ENCODE assay signal across 19 cellular contexts in the genomic region with DNA sequence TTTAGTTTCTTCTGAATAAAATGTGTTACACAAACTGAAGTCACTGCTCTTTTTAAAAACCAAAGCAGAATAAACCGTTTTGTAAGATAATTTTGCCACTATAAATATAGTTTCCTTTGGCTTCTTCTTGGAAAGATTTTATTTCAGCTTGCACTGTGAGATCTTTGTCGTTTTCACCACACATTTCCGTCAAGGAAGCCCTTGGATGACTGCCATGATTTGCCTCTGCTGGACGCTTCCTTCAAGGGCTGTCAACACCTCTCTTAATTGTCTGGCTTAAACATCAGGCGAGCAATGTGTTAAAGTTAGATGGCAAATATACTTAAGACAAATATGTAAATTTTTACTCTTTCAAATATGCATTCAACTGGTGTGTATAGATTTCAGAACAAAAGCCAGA.
DNase-seq lines count a peak whose midpoint lies in the region; ATAC-seq and TF ChIP-seq lines count a peak whose summit lies in the region.
"Had no signal": no experiment of that assay in that cellular context is flagged by ENCODE, and none has a peak within 500 bp of the region (broad histone marks: within the 10 kb centered on the region; RNA-seq: fewer than 3 reads in every experiment).

No MANE protein-coding gene starts in this region.

- DNase-seq in A673 (ENCODE audit: low spot score) (peak; percentile 95), Kasumi-1 (lab: John Stamatoyannopoulos, UW) (peak; percentile 77 to 82), kidney tubule cell (ENCODE audit: low spot score) (peak; percentile 34), NCI-H2029 (lab: John Stamatoyannopoulos, UW) (no peak), vagina (ENCODE audit: extremely low spot score in 2 of 2) (no peak)
- no peak for DNase-seq in stimulated activated naive CD8-positive, alpha-beta T cell treated with anti-CD3 and anti-CD28 coated beads, Interleukin-15, Interleukin-2, amounts not matched to agents 100 U/mL and 50 U/mL, for 24 hours
- DNase-seq: activated naive CD4-positive, alpha-beta T cell treated with Interleukin-2 at 50 U/mL for 16 hours; effector CD4-positive, alpha-beta T cell; foreskin keratinocyte; H9; mammary epithelial cell; NCI-H524 treated with DMSO at 0.1 percent for 48 hours; nucleus accumbens; Peyer's patch; small intestine; stimulated activated naive B cell treated with anti-CD40 and anti-IgM and Interleukin-4, amounts not matched to agents 10 μg/mL and 1 μg/mL and 100 μg/mL, for 72 hours had no signal

- H3K36me3 ChIP-seq in A673 (ENCODE audit: insufficient read depth, low read length, poor library complexity, severe bottlenecking) (no peaks in the 10 kb centered on the region), vagina (no peaks in the 10 kb centered on the region)
- H3K36me3 ChIP-seq: Peyer's patch, upper lobe of right lung had no signal

- no peak overlapping the region for H3K4me3 ChIP-seq in A673 (ENCODE audit: low read depth, low read length, poor library complexity, severe bottlenecking)
- no peak overlapping the region for H3K4me3 ChIP-seq in vagina
- H3K4me3 ChIP-seq: Peyer's patch, upper lobe of right lung had no signal

- H3K27ac ChIP-seq in A673 (ENCODE audit: low read depth, low read length, poor library complexity, severe bottlenecking) (peak overlapping the region; percentile 73), VCaP (peak overlapping the region; percentile 33; the same call in 1 of the 2 replicates), vagina (no peak overlapping the region)
- H3K27ac ChIP-seq: foreskin keratinocyte, Peyer's patch, upper lobe of right lung had no signal

- 0 out of 2 replicates have a peak, but pooled peaks have one; percentile 10 for TF ChIP-seq CTCF in A673 (conservative IDR thresholded peaks at IDR 0.05; ENCODE audit: low read depth, low read length)
- peak; percentile 38; the same call in 1 of the 2 replicates for TF ChIP-seq CTCF in VCaP (conservative IDR thresholded peaks at IDR 0.05)
- TF ChIP-seq CTCF in vagina (IDR thresholded peaks at IDR 0.05) = no peak

- ATAC-seq in stimulated activated naive CD8-positive, alpha-beta T cell treated with anti-CD3 and anti-CD28 coated beads, Interleukin-15, Interleukin-2, amounts not matched to agents 100 U/mL and 50 U/mL, for 24 hours = no peak
- ATAC-seq in HG03439 (IDR thresholded peaks at IDR 0.05; ENCODE audit: unreplicated experiment) = no peak
- ATAC-seq: foreskin keratinocyte; stimulated activated naive B cell treated with anti-CD40 and anti-IgM and Interleukin-4, amounts not matched to agents 10 μg/mL and 1 μg/mL and 100 μg/mL, for 72 hours had no signal

- no peak for TF ChIP-seq POLR2A in vagina (IDR thresholded peaks at IDR 0.05)

- H3K27me3 ChIP-seq in A673 (replicated peaks; ENCODE audit: insufficient read depth, low read depth, low read length, poor library complexity) (no peaks in the 10 kb centered on the region), vagina (no peaks in the 10 kb centered on the region)
- H3K27me3 ChIP-seq: foreskin keratinocyte, Peyer's patch, upper lobe of right lung had no signal

- H3K9me3 ChIP-seq in A673 (ENCODE audit: low read depth, low read length, poor library complexity, severe bottlenecking) (peaks cover 6% of the 10 kb centered on the region), vagina (no peaks in the 10 kb centered on the region)
- H3K9me3 ChIP-seq: Peyer's patch, upper lobe of right lung had no signal

- BruUV-seq in A673 (replicated peaks; lab: Mats Ljungman, UMichigan) = no TSS peak

- peaks cover 54% of the 10 kb centered on the region for H3K4me1 ChIP-seq in A673 (ENCODE audit: insufficient read depth, low read length, poor library complexity, severe bottlenecking)
- no peaks in the 10 kb centered on the region for H3K4me1 ChIP-seq in vagina
- H3K4me1 ChIP-seq: Peyer's patch had no signal

- POLR2A ChIA-PET in A673 (lab: Charles Lee; ENCODE audit: low non-redundant PET) = no interaction called here

- CTCF ChIA-PET in A673 (lab: Charles Lee) = no interaction called here

- intact Hi-C loops in A673 (cut with micrococcal nuclease; ENCODE audit: unreplicated experiment) (no loop called here), vagina (cut with DNase I) (no loop called here)

Comparison
In these comparisons a context has a peak if more than half of its experiments do, and no peak if none do; other contexts are left out.
1. DNase-seq: peak in A673 (single experiment), Kasumi-1 (2 of 2) and kidney tubule cell (single experiment); none in stimulated activated naive CD8-positive, alpha-beta T cell treated with anti-CD3 and anti-CD28 coated beads, Interleukin-15, Interleukin-2, amounts not matched to agents 100 U/mL and 50 U/mL, for 24 hours (single experiment), NCI-H2029 (single experiment) and vagina (0 of 2).
2. CTCF ChIP-seq: peak in A673 (single experiment) and VCaP (single experiment); none in vagina (0 of 3).